ENCODE assay signal across 8 cellular contexts in genomic region chr2:230866704-230867561, GRCh38. TPM values are rescaled to one million over a fixed set of nuclear protein-coding genes. Genes with fewer than 3 reads are reported as not detected.
A peak's percentile ranks its signal among the peaks of the same experiment; 100 is the strongest.
DNase-seq lines count a peak whose midpoint lies in the region; ATAC-seq lines count a peak whose summit lies in the region.

No MANE protein-coding gene starts in this region.

- DNase-seq in ACHN (peak; percentile 22), H4 (ENCODE audit: low spot score) (peak; percentile 53), RKO (ENCODE audit: low spot score) (peak; percentile 11), kidney glomerular epithelial cell (lab: John Stamatoyannopoulos, UW) (peak; percentile 37), DMS53 (lab: John Stamatoyannopoulos, UW) (no peak)
- peak; percentile 77 for DNase-seq in activated naive CD8-positive, alpha-beta T cell treated with anti-CD3 and anti-CD28 coated beads, Interleukin-2, amount 50 U/mL, for 24 hours
- DNase-seq in stimulated activated CD8-positive, alpha-beta memory T cell treated with anti-CD3 and anti-CD28 coated beads, Interleukin-4, amount 100 ng/mL, for 48 hours, result peak; percentile 69

- peaks cover 65% of the 10 kb centered on the region for H3K4me1 Mint-ChIP-seq in activated naive CD8-positive, alpha-beta T cell treated with anti-CD3 and anti-CD28 coated beads, Interleukin-2, amount 50 U/mL, for 24 hours

- peak overlapping the region; percentile 85 for H3K4me3 Mint-ChIP-seq in activated naive CD8-positive, alpha-beta T cell treated with anti-CD3 and anti-CD28 coated beads, Interleukin-2, amount 50 U/mL, for 24 hours

- in situ Hi-C loops in ACHN (cut with HindIII; ENCODE audit: low pct_ligation_motif_present, low pct_unique_long_range_greater_than_20kb, low sequenced_read_pairs), result no loop called here

- ATAC-seq in activated naive CD8-positive, alpha-beta T cell treated with anti-CD3 and anti-CD28 coated beads, Interleukin-2, amount 50 U/mL, for 24 hours, result peak; percentile 55
- no peak for ATAC-seq in GM19324 (IDR thresholded peaks at IDR 0.05; ENCODE audit: low FRiP score, unreplicated experiment)

- H3K27ac Mint-ChIP-seq in activated naive CD8-positive, alpha-beta T cell treated with anti-CD3 and anti-CD28 coated beads, Interleukin-2, amount 50 U/mL, for 24 hours, result peak overlapping the region; percentile 15

- H3K27me3 Mint-ChIP-seq in activated naive CD8-positive, alpha-beta T cell treated with anti-CD3 and anti-CD28 coated beads, Interleukin-2, amount 50 U/mL, for 24 hours, result peaks cover 2% of the 10 kb centered on the region

- no peaks in the 10 kb centered on the region for H3K9me3 Mint-ChIP-seq in activated naive CD8-positive, alpha-beta T cell treated with anti-CD3 and anti-CD28 coated beads, Interleukin-2, amount 50 U/mL, for 24 hours

- no peaks in the 10 kb centered on the region for H3K36me3 Mint-ChIP-seq in activated naive CD8-positive, alpha-beta T cell treated with anti-CD3 and anti-CD28 coated beads, Interleukin-2, amount 50 U/mL, for 24 hours (ENCODE audit: low read depth)

RNA-seq across cellular contexts. Expression of gene ITM2C, which starts 2.2 kb away (rescaled TPM):
- total RNA-seq in H4 (2014; rRNA removed; shearing (Covaris generic)), result 85.8 and 96.9 TPM in 2 replicates

RNA-seq across cellular contexts. Expression of gene GPR55, which starts 58.1 kb away (rescaled TPM):
- total RNA-seq in H4 (2014; rRNA removed; shearing (Covaris generic)), result 0.66 and 0.87 TPM in 2 replicates
